In the genomic region with DNA sequence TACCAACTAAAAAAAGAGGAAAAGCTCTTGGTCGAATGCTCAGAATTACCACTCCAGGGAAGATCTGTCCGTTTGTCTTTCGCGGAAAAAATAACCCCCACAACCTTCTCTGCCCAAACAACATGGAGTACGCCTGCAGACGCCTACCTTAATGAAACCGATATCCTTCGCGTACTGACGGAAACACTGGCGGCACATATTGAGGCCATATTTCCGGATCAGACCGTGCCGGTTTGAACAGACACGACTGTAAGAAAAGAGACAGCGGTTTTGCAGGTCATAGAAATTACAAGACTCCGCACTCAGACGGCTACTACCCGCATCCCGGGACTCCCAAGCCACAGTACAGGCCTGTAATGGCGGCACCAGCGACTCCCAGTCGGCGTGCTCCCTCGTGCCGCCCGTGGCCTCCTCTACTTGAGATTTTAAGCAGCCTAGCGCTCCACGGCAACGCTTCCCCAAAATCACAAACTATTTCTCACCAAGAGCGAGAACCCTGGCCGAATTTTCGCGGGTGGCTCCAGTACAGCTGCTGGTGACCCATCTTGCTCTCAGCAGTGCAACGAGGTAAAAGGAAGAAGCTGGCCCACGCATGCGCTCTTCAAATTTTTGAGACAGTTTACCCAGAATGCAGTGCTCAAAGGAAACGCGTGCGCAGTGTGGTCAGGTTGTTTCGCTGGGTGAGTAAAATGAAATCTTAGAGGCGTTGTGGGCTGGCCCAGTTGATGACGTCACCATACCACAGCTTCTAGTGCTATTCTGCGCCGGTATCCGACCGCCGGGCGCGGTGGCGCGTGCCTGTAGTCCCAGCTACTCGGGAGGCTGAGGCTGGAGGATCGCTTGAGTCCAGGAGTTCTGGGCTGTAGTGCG, we compare ENCODE assay signal across 1 cellular context.
TF ChIP-seq lines count a peak whose summit lies in the region.

A gene (minus strand): TSS at position 578 of the 870 bp plus-strand sequence. CDS start 34 bp downstream, at position 544.

TF ChIP-seq in HCT116, 20 proteins besides CTCF, POLR2A, EP300 and RAD21 (continued from another document):
- TF ChIP-seq, protein P1, sequence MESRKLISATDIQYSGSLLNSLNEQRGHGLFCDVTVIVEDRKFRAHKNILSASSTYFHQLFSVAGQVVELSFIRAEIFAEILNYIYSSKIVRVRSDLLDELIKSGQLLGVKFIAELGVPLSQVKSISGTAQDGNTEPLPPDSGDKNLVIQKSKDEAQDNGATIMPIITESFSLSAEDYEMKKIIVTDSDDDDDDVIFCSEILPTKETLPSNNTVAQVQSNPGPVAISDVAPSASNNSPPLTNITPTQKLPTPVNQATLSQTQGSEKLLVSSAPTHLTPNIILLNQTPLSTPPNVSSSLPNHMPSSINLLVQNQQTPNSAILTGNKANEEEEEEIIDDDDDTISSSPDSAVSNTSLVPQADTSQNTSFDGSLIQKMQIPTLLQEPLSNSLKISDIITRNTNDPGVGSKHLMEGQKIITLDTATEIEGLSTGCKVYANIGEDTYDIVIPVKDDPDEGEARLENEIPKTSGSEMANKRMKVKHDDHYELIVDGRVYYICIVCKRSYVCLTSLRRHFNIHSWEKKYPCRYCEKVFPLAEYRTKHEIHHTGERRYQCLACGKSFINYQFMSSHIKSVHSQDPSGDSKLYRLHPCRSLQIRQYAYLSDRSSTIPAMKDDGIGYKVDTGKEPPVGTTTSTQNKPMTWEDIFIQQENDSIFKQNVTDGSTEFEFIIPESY (IDR thresholded peaks at IDR 0.05; ENCODE audit: extremely low read depth, insufficient replicate concordance, low read length) = no peak
- TF ChIP-seq EZH2 (IDR thresholded peaks at IDR 0.05) (no peak), YY1 (IDR thresholded peaks at IDR 0.05; ENCODE audit: extremely low read depth, insufficient replicate concordance, low read depth, low read length) (peak; percentile 73), CEBPB (IDR thresholded peaks at IDR 0.05; ENCODE audit: low read depth) (no peak), POLR2AphosphoS5 (IDR thresholded peaks at IDR 0.05; ENCODE audit: low read depth, low read length) (peak; percentile 93), EGR1 (IDR thresholded peaks at IDR 0.05; ENCODE audit: low read depth) (no peak)
- TF ChIP-seq, protein P2, sequence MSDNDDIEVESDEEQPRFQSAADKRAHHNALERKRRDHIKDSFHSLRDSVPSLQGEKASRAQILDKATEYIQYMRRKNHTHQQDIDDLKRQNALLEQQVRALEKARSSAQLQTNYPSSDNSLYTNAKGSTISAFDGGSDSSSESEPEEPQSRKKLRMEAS (IDR thresholded peaks at IDR 0.05) = peak; percentile 75
